9 cellular contexts compared by ENCODE assay signal in the genomic region with DNA sequence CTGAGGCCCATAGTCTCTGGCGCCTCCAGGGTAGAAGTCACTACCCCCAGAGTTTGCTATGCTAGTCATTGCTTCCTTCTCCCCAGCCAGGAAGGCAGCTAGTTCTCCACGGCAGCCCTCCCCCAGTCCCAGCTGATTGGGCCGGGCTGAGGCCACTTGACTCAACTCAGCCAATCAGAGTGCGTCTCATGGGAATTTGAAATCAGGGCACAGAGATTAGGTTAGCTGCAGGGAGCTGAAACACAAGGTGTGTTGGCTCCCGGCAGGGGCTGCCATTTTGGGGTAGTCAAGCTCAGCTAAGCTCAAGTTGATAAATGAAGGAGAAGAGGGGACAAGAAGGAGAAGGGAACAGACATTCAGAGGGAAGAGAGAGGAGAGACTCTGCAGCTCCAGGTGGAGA. TPM values are rescaled to one million over a fixed set of nuclear protein-coding genes. Genes with fewer than 3 reads are reported as not detected.
DNase-seq lines count a peak whose midpoint lies in the region; ATAC-seq, FAIRE-seq and TF ChIP-seq lines count a peak whose summit lies in the region.
"Had no signal": no experiment of that assay in that cellular context is flagged by ENCODE, and none has a peak within 500 bp of the region (broad histone marks: within the 10 kb centered on the region; RNA-seq: fewer than 3 reads in every experiment).

No MANE protein-coding gene starts in this region.

- H3K9ac ChIP-seq in stomach smooth muscle (ENCODE audit: low read length in 2 of 2), result peak overlapping the region in 1 of 2 donors; percentile 76

- no peaks in the 10 kb centered on the region for H3K9me3 ChIP-seq in stomach smooth muscle (ENCODE audit: control insufficient read depth in 2 of 2, low read length in 2 of 2)

- H3K4me3 Mint-ChIP-seq in activated CD4-positive, alpha-beta T cell treated with anti-CD3 and anti-CD28 coated beads for 36 hours, result no peak overlapping the region
- H3K4me3 Mint-ChIP-seq: B cell had no signal

- H3K4me3 ChIP-seq in fibroblast of the aortic adventitia (ENCODE audit: low read depth, low read length), result no peak overlapping the region
- H3K4me3 ChIP-seq in stomach smooth muscle (ENCODE audit: low read length in 2 of 2), result peak overlapping the region in 1 of 2 donors; percentile 67

- POLR2A ChIA-PET in activated CD4-positive, alpha-beta T cell treated with anti-CD3 and anti-CD28 coated beads for 36 hours (lab: Charles Lee), result no interaction called here

- no peak overlapping the region for H3K27ac Mint-ChIP-seq in activated CD4-positive, alpha-beta T cell treated with anti-CD3 and anti-CD28 coated beads for 36 hours
- H3K27ac Mint-ChIP-seq: B cell had no signal

- ATAC-seq in activated CD4-positive, alpha-beta T cell treated with anti-CD3 and anti-CD28 coated beads for 36 hours, result peak; percentile 36
- ATAC-seq in HG03521 (IDR thresholded peaks at IDR 0.05; ENCODE audit: unreplicated experiment), result no peak

- H3K36me3 ChIP-seq in stomach smooth muscle (ENCODE audit: control insufficient read depth in 2 of 2, insufficient read depth in 2 of 2, low read length in 2 of 2), result no peaks in the 10 kb centered on the region

- CTCF ChIA-PET in activated CD4-positive, alpha-beta T cell treated with anti-CD3 and anti-CD28 coated beads for 36 hours (lab: Charles Lee), result interaction anchor here (1.1 kb wide), 1 partner anchor 57 kb away, joined by 4 read pairs; no protein-coding TSS in a partner anchor

- H3K9me3 Mint-ChIP-seq in activated CD4-positive, alpha-beta T cell treated with anti-CD3 and anti-CD28 coated beads for 36 hours (ENCODE audit: low read depth), result no peaks in the 10 kb centered on the region

- no peaks in the 10 kb centered on the region for H3K27me3 ChIP-seq in stomach smooth muscle (ENCODE audit: control insufficient read depth in 1 of 2, insufficient read depth in 2 of 2, low read length in 2 of 2)

- intact Hi-C loops in activated CD4-positive, alpha-beta T cell treated with anti-CD3 and anti-CD28 coated beads for 36 hours (cut with DNase I, micrococcal nuclease), result no loop called here

- H3K27ac ChIP-seq in stomach smooth muscle (ENCODE audit: low read length), result peak overlapping the region; percentile 80

- H3K36me3 Mint-ChIP-seq in activated CD4-positive, alpha-beta T cell treated with anti-CD3 and anti-CD28 coated beads for 36 hours (ENCODE audit: low read depth), result no peaks in the 10 kb centered on the region

- peaks cover 3% of the 10 kb centered on the region for H3K27me3 Mint-ChIP-seq in activated CD4-positive, alpha-beta T cell treated with anti-CD3 and anti-CD28 coated beads for 36 hours

- H3K4me1 Mint-ChIP-seq in activated CD4-positive, alpha-beta T cell treated with anti-CD3 and anti-CD28 coated beads for 36 hours, result peaks cover 4% of the 10 kb centered on the region

- FAIRE-seq in D721Med (lab: Jason Lieb, UNC), result no peak

- peak; percentile 27 for DNase-seq in activated CD4-positive, alpha-beta T cell treated with anti-CD3 and anti-CD28 coated beads for 36 hours
- no peak for DNase-seq in activated CD4-positive, alpha-beta T cell treated with anti-CD3 and anti-CD28 coated beads for 4 hours
- DNase-seq in NCI-H82 treated with DMSO at 0.1 percent for 48 hours (lab: John Stamatoyannopoulos, UW; ENCODE audit: unreplicated experiment) (peak; percentile 72), fibroblast of the aortic adventitia (ENCODE audit: low read depth) (peak; percentile 35), D721Med (ENCODE audit: insufficient read length, low spot score) (no peak), NCI-H1694 treated with DMSO at 0.1 percent for 48 hours (lab: John Stamatoyannopoulos, UW) (no peak)

- no peak for TF ChIP-seq CTCF in fibroblast of the aortic adventitia (IDR thresholded peaks at IDR 0.05; ENCODE audit: insufficient read depth, low read length)
- no peak for TF ChIP-seq CTCF in D721Med (IDR thresholded peaks at IDR 0.05; ENCODE audit: insufficient read depth, missing control alignments)

- peaks cover 16% of the 10 kb centered on the region for H3K4me1 ChIP-seq in stomach smooth muscle (ENCODE audit: control insufficient read depth, insufficient read depth, low read length)

RNA-seq across cellular contexts. Expression of gene LINGO1, which starts 32.8 kb away (rescaled TPM):
- not detected for total RNA-seq in activated CD4-positive, alpha-beta T cell treated with anti-CD3 and anti-CD28 coated beads for 36 hours
- total RNA-seq in fibroblast of the aortic adventitia (ENCODE audit: low replicate concordance), result not detected in 2 replicates
- total RNA-seq: B cell had no signal

Comparison
In these comparisons a context has a peak if more than half of its experiments do, and no peak if none do; other contexts are left out.
1. DNase-seq: peak in activated CD4-positive, alpha-beta T cell treated with anti-CD3 and anti-CD28 coated beads for 36 hours (single experiment), NCI-H82 treated with DMSO at 0.1 percent for 48 hours (single experiment) and fibroblast of the aortic adventitia (single experiment); none in activated CD4-positive, alpha-beta T cell treated with anti-CD3 and anti-CD28 coated beads for 4 hours (0 of 2), D721Med (single experiment) and NCI-H1694 treated with DMSO at 0.1 percent for 48 hours (single experiment).